ENCODE assay signal across 8 cellular contexts in the genomic region with DNA sequence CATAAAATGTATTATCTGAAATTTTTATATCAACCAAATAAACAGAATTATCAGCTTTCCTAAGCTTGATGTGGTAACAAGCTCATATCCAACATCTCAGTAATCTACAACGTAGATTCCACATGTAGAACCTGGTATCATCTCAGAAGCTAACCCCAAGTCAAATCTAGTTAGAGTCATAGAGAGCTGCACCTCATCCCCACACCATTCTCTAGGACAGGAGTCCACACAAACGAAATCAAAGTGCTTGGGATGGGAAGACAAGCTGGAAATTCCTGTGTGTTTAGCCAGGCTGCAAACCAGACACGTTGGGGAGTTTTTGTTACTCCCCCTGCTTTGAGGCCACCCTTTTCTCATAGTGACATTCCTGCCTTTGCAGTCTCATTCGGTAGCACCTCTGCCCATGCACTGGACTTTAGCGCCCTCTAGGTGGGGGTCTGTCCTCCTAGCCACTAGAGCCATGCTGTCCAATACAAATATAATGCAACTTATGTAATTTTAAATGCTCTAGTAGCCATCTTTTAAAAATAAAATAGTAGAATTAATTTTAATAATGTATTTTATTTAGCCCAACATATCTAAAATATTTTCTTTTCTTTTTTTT. TPM values are rescaled to one million over a fixed set of nuclear protein-coding genes. Genes with fewer than 3 reads are reported as not detected.
DNase-seq lines count a peak whose midpoint lies in the region; ATAC-seq, FAIRE-seq and TF ChIP-seq lines count a peak whose summit lies in the region.

No MANE protein-coding gene starts in this region.

- H3K4me1 ChIP-seq in keratinocyte (ENCODE audit: control insufficient read depth, extremely low read depth, insufficient read depth, low read length), result no peaks in the 10 kb centered on the region

- H3K9ac ChIP-seq in keratinocyte (ENCODE audit: control insufficient read depth, extremely low read depth, insufficient read depth, low read length), result no peak overlapping the region

- H3K36me3 ChIP-seq in keratinocyte (ENCODE audit: control insufficient read depth in 2 of 2, extremely low read depth in 1 of 2, insufficient read depth in 2 of 2, low read length in 2 of 2), result no peaks in the 10 kb centered on the region

- no peaks in the 10 kb centered on the region for H3K9me3 Mint-ChIP-seq in activated naive CD8-positive, alpha-beta T cell treated with anti-CD3 and anti-CD28 coated beads, Interleukin-2, amount 50 U/mL, for 24 hours
- no peaks in the 10 kb centered on the region for H3K9me3 Mint-ChIP-seq in type B pancreatic cell

- TF ChIP-seq CTCF in keratinocyte (optimal IDR thresholded peaks at IDR 0.05 in 1 of 3, IDR thresholded peaks at IDR 0.05 in 1 of 3, conservative IDR thresholded peaks at IDR 0.05 in 1 of 3; ENCODE audit: extremely low read depth in 1 of 3, insufficient read depth in 2 of 3, low read length in 3 of 3) (peak; percentile 50 to 72 (median 54)), type B pancreatic cell (conservative IDR thresholded peaks at IDR 0.05) (peak; percentile 76)

- H3K27me3 Mint-ChIP-seq in activated naive CD8-positive, alpha-beta T cell treated with anti-CD3 and anti-CD28 coated beads, Interleukin-2, amount 50 U/mL, for 24 hours, result peaks cover 30% of the 10 kb centered on the region
- H3K27me3 Mint-ChIP-seq in type B pancreatic cell, result peaks cover 31% of the 10 kb centered on the region

- DNase-seq in A172 (ENCODE audit: low spot score), result peak; percentile 83
- DNase-seq in ELR (ENCODE audit: low read depth), result peak; percentile 75
- DNase-seq in NCI-H748 (lab: John Stamatoyannopoulos, UW; ENCODE audit: unreplicated experiment), result peak; percentile 80
- peak; percentile 38 for DNase-seq in activated naive CD8-positive, alpha-beta T cell treated with anti-CD3 and anti-CD28 coated beads, Interleukin-2, amount 50 U/mL, for 24 hours
- DNase-seq in keratinocyte (ENCODE audit: low read depth, low spot score), result no peak
- no peak for DNase-seq in type B pancreatic cell (ENCODE audit: extremely low spot score, unreplicated experiment)
- no peak for DNase-seq in T-helper 2 cell

- H3K27me3 ChIP-seq in keratinocyte (ENCODE audit: control insufficient read depth, extremely low read depth, insufficient read depth, low read length), result no peaks in the 10 kb centered on the region

- no peaks in the 10 kb centered on the region for H3K9me1 ChIP-seq in keratinocyte (ENCODE audit: control insufficient read depth, extremely low read depth, insufficient read depth, low read length)

- H3K36me3 Mint-ChIP-seq in activated naive CD8-positive, alpha-beta T cell treated with anti-CD3 and anti-CD28 coated beads, Interleukin-2, amount 50 U/mL, for 24 hours (ENCODE audit: low read depth), result no peaks in the 10 kb centered on the region
- no peaks in the 10 kb centered on the region for H3K36me3 Mint-ChIP-seq in type B pancreatic cell

- no peak overlapping the region for H3K4me3 ChIP-seq in keratinocyte (ENCODE audit: control insufficient read depth in 2 of 3, extremely low read depth in 1 of 3, insufficient read depth in 2 of 3, low read depth in 1 of 3, low read length in 3 of 3)

- no peak overlapping the region for H3K27ac ChIP-seq in keratinocyte (ENCODE audit: control insufficient read depth, insufficient read depth, low read length)

- no peak overlapping the region for H3K4me2 ChIP-seq in keratinocyte (ENCODE audit: control insufficient read depth, extremely low read depth, insufficient read depth, low read depth, low read length)

- FAIRE-seq in keratinocyte (lab: Jason Lieb, UNC), result no peak

- no peaks in the 10 kb centered on the region for H4K20me1 ChIP-seq in keratinocyte (ENCODE audit: control insufficient read depth, extremely low read depth, insufficient read depth, low read length)

- peak; percentile 57 for ATAC-seq in HG03342 (IDR thresholded peaks at IDR 0.05; ENCODE audit: unreplicated experiment)
- no peak for ATAC-seq in activated naive CD8-positive, alpha-beta T cell treated with anti-CD3 and anti-CD28 coated beads, Interleukin-2, amount 50 U/mL, for 24 hours

- H3K4me3 Mint-ChIP-seq in activated naive CD8-positive, alpha-beta T cell treated with anti-CD3 and anti-CD28 coated beads, Interleukin-2, amount 50 U/mL, for 24 hours, result no peak overlapping the region
- H3K4me3 Mint-ChIP-seq in type B pancreatic cell, result no peak overlapping the region

- no peak overlapping the region for H2AFZ ChIP-seq in keratinocyte (ENCODE audit: control insufficient read depth, low read length)

- H3K9me3 ChIP-seq in keratinocyte (ENCODE audit: control insufficient read depth, low read depth, low read length), result no peaks in the 10 kb centered on the region

- H3K4me1 Mint-ChIP-seq in activated naive CD8-positive, alpha-beta T cell treated with anti-CD3 and anti-CD28 coated beads, Interleukin-2, amount 50 U/mL, for 24 hours, result no peaks in the 10 kb centered on the region
- no peaks in the 10 kb centered on the region for H3K4me1 Mint-ChIP-seq in type B pancreatic cell (ENCODE audit: unreplicated experiment)

- dilution Hi-C loops in keratinocyte (cut with MboI; ENCODE audit: extremely low pct_ligation_motif_present, low sequenced_read_pairs), result no loop called here

- H3K27ac Mint-ChIP-seq in activated naive CD8-positive, alpha-beta T cell treated with anti-CD3 and anti-CD28 coated beads, Interleukin-2, amount 50 U/mL, for 24 hours, result no peak overlapping the region
- no peak overlapping the region for H3K27ac Mint-ChIP-seq in type B pancreatic cell

- H3K79me2 ChIP-seq in keratinocyte (ENCODE audit: control insufficient read depth, insufficient read depth, low read length), result no peaks in the 10 kb centered on the region

RNA-seq across cellular contexts. Expression of gene SATB2, which starts 28.1 kb away (rescaled TPM):
- 8.8 and 10.2 TPM in 2 replicates for total RNA-seq in A172 (2014; rRNA removed; shearing (Covaris generic))
- polyA plus RNA-seq in keratinocyte, result 1.4 to 1.5 TPM (median 1.4 TPM) in 3 replicates
- 1.5 TPM for polyA plus RNA-seq in keratinocyte (2011; ENCODE audit: low read depth)
- 1.0 and 1.3 TPM in 2 replicates for polyA plus RNA-seq in keratinocyte (2011; cell fraction: cytosol; rRNA removed)
- 6.7 and 10.4 TPM in 2 replicates for polyA plus RNA-seq in keratinocyte (2011; cell fraction: nucleus; rRNA removed)
- polyA plus RNA-seq in keratinocyte (2012; ENCODE audit: low replicate concordance), result 1.4 and 1.9 TPM in 2 replicates
- polyA minus RNA-seq in keratinocyte, result 2.0 to 12.3 TPM (median 6.1 TPM) in 3 replicates
- polyA minus RNA-seq in keratinocyte (2011; cell fraction: cytosol; rRNA and poly(A)+ RNA removed), result 3.1 TPM
- 6.9 and 15.8 TPM in 2 replicates for polyA minus RNA-seq in keratinocyte (2011; cell fraction: nucleus; rRNA and poly(A)+ RNA removed)
- total RNA-seq in type B pancreatic cell (ENCODE audit: low replicate concordance), result 3.2 and 19.1 TPM in 2 replicates

Comparison
In these comparisons a context has a peak if more than half of its experiments do, and no peak if none do; other contexts are left out.
1. DNase-seq: peak in A172 (single experiment), ELR (single experiment), NCI-H748 (single experiment) and activated naive CD8-positive, alpha-beta T cell treated with anti-CD3 and anti-CD28 coated beads, Interleukin-2, amount 50 U/mL, for 24 hours (single experiment); none in keratinocyte (single experiment), type B pancreatic cell (single experiment) and T-helper 2 cell (0 of 5).